Comparison of ENCODE assay signal across 2 cellular contexts in the genomic region with DNA sequence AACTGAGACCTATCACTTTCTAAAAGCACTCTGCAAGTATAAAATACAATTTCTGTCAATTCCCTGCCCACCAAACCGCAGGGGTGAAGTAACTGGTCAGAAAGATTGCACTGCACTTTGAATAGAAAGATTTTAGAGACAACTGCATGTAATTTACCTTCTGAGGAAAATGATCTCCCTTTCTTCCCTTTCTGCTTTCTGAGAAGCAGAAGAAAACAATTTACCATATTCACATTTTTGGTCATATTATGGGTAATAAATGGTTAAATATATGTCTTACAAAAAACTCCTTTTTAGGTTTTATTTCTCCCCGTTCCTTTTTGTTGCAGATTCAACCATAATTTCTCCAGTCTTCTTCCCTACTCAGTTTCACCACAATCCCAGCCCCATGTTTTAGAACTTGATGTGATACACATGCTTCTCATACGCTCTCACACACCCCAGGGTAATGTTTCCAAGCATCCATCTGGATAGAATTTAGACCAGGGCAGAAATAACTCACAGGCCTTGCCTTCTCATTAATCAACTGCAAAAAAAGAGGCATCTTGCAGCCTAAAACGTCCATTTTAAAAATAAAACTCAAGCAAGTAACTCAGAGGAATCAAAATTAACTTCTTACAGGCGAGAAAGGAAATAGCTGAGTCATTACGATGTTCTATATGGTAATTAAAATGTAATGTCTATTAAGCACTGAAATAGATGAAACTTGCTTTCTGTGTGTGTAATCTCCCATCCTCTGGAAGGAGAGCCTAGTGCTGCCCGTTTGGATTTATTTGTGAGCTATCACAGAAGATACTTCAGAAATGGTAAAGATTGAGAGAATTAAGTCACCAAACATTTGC.
TF ChIP-seq lines count a peak whose summit lies in the region.

No MANE protein-coding gene starts in this region.

TF ChIP-seq in A549, 52 proteins besides CTCF, POLR2A, EP300 and RAD21 (continued from another document):
- TF ChIP-seq ELK1 (IDR thresholded peaks at IDR 0.05; ENCODE audit: low read depth, low read length) = no peak
- TF ChIP-seq E2F6 (IDR thresholded peaks at IDR 0.05; ENCODE audit: borderline replicate concordance, low read depth) = no peak
- TF ChIP-seq MAFK (IDR thresholded peaks at IDR 0.05; ENCODE audit: partially characterized antibody) = peak; percentile 69

TF ChIP-seq in IMR-90, 13 proteins besides CTCF, POLR2A, EP300 and RAD21 (continued from another document):
- TF ChIP-seq MXI1 (IDR thresholded peaks at IDR 0.05; ENCODE audit: borderline replicate concordance, low read depth, low read length) = no peak
- TF ChIP-seq USF2 (IDR thresholded peaks at IDR 0.05; ENCODE audit: low read depth, low read length) = no peak
- no peak for TF ChIP-seq MAFK (IDR thresholded peaks at IDR 0.05; ENCODE audit: low read depth, low read length)
- TF ChIP-seq NFE2L2 (IDR thresholded peaks at IDR 0.05; ENCODE audit: low read depth, low read length) = peak; percentile 83
- TF ChIP-seq SMC3 (IDR thresholded peaks at IDR 0.05; ENCODE audit: low read depth, low read length) = no peak
